In the genomic region with DNA sequence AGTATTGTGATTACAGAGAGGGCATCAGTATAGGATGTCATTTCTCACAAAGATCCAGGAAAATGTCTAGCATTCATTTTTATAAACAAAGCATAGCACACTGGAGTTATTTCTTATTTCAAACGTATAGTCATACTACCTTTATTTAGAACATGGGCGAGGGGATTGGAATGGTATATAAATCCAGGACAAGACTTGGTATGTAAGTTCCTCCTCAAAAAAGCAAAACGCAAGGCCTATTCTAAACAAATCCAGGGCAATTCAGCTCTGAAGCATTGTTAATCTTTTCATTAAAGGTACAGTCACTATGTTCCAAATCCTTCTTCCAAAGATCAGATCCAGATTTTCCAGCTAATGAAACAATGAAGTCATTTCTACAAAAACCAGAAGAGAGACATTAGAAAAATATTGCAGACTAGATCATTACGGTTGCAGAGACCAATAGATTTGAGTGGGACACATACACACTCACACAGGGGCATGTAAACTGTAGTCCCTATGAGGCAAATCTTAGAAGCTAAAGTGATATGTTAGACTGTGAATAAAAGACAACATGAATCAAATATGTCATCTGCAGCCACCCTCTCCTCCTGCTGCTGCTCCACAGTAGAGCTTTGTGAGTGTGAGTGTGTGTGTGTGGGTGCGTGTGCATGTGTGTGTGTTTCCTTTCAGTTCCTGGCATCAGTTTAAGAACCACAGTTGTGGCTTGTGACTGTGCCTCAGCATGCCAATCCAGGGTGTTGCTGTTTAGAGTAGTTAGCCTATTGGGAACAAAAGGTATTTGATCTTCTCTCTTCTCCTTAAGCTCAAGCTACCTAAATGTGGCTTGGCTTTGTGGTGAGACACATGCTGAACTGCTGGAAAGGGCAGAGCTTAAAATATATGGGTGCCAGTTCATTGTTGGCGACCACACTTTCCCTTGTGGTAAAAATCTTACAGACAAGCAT, we compare ENCODE assay signal across 12 cellular contexts.
DNase-seq lines count a peak whose midpoint lies in the region; ATAC-seq and TF ChIP-seq lines count a peak whose summit lies in the region.
"Had no signal": no experiment of that assay in that cellular context is flagged by ENCODE, and none has a peak within 500 bp of the region (broad histone marks: within the 10 kb centered on the region; RNA-seq: fewer than 3 reads in every experiment).

No MANE protein-coding gene starts in this region.

- TF ChIP-seq EP300 in suprapubic skin (IDR thresholded peaks at IDR 0.05): no peak

- no peak for ATAC-seq in HG03521 (IDR thresholded peaks at IDR 0.05; ENCODE audit: unreplicated experiment)
- no peak for ATAC-seq in HG03196 (IDR thresholded peaks at IDR 0.05; ENCODE audit: unreplicated experiment)
- no peak for ATAC-seq in HG02588 (IDR thresholded peaks at IDR 0.05; ENCODE audit: unreplicated experiment)

- TF ChIP-seq POLR2A in suprapubic skin (IDR thresholded peaks at IDR 0.05): no peak

- H3K4me1 ChIP-seq in suprapubic skin: peaks cover 17% of the 10 kb centered on the region

- TF ChIP-seq CTCF in brain microvascular endothelial cell (IDR thresholded peaks at IDR 0.05; ENCODE audit: low read depth, low read length, missing control alignments) (no peak), suprapubic skin (IDR thresholded peaks at IDR 0.05) (no peak)

- H3K36me3 ChIP-seq in brain microvascular endothelial cell (replicated peaks): no peaks in the 10 kb centered on the region
- no peaks in the 10 kb centered on the region for H3K36me3 ChIP-seq in suprapubic skin
- H3K36me3 ChIP-seq: ovary had no signal

- in situ Hi-C loops in brain microvascular endothelial cell (cut with HindIII; ENCODE audit: low pct_ligation_motif_present, low sequenced_read_pairs): no loop called here

- no peak overlapping the region for H3K4me3 ChIP-seq in brain microvascular endothelial cell (ENCODE audit: low read depth, low read length)
- no peak overlapping the region for H3K4me3 ChIP-seq in suprapubic skin
- H3K4me3 ChIP-seq: ovary had no signal

- H3K27ac ChIP-seq in brain microvascular endothelial cell: peak overlapping the region; percentile 55
- H3K27ac ChIP-seq in suprapubic skin: peak overlapping the region; percentile 29
- H3K27ac ChIP-seq: ovary had no signal

- WGBS in suprapubic skin: 48% methylated on average over 6 of the region's 6 CpGs

- no peaks in the 10 kb centered on the region for H3K9me3 ChIP-seq in suprapubic skin
- H3K9me3 ChIP-seq: ovary had no signal

- H3K27me3 ChIP-seq in brain microvascular endothelial cell (replicated peaks) (no peaks in the 10 kb centered on the region), suprapubic skin (no peaks in the 10 kb centered on the region)
- H3K27me3 ChIP-seq: ovary had no signal

- DNase-seq in HT1080 (ENCODE audit: low read depth) (peak; percentile 44), brain microvascular endothelial cell (peak; percentile 44), iris pigment epithelial cell (ENCODE audit: low read depth) (peak; percentile 65), suprapubic skin (ENCODE audit: low spot score in 2 of 2) (no peak), superior temporal gyrus (ENCODE audit: extremely low spot score) (no peak)
- DNase-seq: DMS79 treated with DMSO at 0.1 percent for 48 hours, NCI-H2171, OCI-M1, ovary had no signal

Comparison
In these comparisons a context has a peak if more than half of its experiments do, and no peak if none do; other contexts are left out.
1. DNase-seq: peak in HT1080 (single experiment), brain microvascular endothelial cell (single experiment) and iris pigment epithelial cell (single experiment); none in suprapubic skin (0 of 2) and superior temporal gyrus (single experiment).